1 cellular context compared by ENCODE assay signal in the genomic region with DNA sequence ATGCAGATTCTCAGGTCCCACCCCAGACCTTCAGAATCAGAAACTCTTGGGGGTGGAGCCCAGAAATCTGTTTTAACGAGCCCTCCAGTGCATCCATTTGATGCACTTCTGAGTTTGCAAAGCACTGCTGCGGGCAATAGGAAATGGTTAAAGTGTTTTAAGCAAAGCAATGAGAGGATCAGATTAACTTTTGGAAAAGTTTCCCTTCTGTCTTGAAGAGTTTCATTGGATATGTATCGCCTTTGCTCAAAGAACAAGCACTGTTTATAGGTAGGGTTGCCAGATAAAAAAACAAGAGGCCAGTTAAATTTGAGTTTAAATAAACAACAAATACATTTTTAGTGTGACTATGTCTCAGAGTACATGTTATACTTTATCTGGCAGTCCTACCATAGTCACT.
TF ChIP-seq lines count a peak whose summit lies in the region.

No MANE protein-coding gene starts in this region.

TF ChIP-seq in A549, 52 proteins besides CTCF, POLR2A, EP300 and RAD21 (continued from another document):
- TF ChIP-seq, protein P1, sequence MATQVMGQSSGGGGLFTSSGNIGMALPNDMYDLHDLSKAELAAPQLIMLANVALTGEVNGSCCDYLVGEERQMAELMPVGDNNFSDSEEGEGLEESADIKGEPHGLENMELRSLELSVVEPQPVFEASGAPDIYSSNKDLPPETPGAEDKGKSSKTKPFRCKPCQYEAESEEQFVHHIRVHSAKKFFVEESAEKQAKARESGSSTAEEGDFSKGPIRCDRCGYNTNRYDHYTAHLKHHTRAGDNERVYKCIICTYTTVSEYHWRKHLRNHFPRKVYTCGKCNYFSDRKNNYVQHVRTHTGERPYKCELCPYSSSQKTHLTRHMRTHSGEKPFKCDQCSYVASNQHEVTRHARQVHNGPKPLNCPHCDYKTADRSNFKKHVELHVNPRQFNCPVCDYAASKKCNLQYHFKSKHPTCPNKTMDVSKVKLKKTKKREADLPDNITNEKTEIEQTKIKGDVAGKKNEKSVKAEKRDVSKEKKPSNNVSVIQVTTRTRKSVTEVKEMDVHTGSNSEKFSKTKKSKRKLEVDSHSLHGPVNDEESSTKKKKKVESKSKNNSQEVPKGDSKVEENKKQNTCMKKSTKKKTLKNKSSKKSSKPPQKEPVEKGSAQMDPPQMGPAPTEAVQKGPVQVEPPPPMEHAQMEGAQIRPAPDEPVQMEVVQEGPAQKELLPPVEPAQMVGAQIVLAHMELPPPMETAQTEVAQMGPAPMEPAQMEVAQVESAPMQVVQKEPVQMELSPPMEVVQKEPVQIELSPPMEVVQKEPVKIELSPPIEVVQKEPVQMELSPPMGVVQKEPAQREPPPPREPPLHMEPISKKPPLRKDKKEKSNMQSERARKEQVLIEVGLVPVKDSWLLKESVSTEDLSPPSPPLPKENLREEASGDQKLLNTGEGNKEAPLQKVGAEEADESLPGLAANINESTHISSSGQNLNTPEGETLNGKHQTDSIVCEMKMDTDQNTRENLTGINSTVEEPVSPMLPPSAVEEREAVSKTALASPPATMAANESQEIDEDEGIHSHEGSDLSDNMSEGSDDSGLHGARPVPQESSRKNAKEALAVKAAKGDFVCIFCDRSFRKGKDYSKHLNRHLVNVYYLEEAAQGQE (IDR thresholded peaks at IDR 0.05), result no peak
- TF ChIP-seq SMC3 (IDR thresholded peaks at IDR 0.05), result no peak
